Comparison of ENCODE assay signal across 9 cellular contexts in genomic region chr1:155186266-155186954, GRCh38. TPM values are rescaled to one million over a fixed set of nuclear protein-coding genes. Genes with fewer than 3 reads are reported as not detected.
DNase-seq lines count a peak whose midpoint lies in the region; ATAC-seq and TF ChIP-seq lines count a peak whose summit lies in the region.
"Had no signal": no experiment of that assay in that cellular context is flagged by ENCODE, and none has a peak within 500 bp of the region (broad histone marks: within the 10 kb centered on the region; RNA-seq: fewer than 3 reads in every experiment).

No MANE protein-coding gene starts in this region.

- DNase-seq in DMS153 (lab: John Stamatoyannopoulos, UW) (peak; percentile 63), NCI-H510A treated with DMSO at 0.1 percent for 48 hours (lab: John Stamatoyannopoulos, UW) (peak; percentile 71), lower lobe of right lung (peak; percentile 49), SW 1271 (lab: John Stamatoyannopoulos, UW) (no peak)
- DNase-seq: activated CD4-positive, alpha-beta T cell treated with anti-CD3 and anti-CD28 coated beads, Interleukin-2, amount 10 ng/mL, durations not matched to agents 24 days and 14 days; effector memory CD4-positive, alpha-beta T cell; NCI-H1048 had no signal

- no peaks in the 10 kb centered on the region for H3K27me3 ChIP-seq in lower lobe of right lung (ENCODE audit: low read depth)

- intact Hi-C loops in lower lobe of right lung (cut with DNase I): no loop called here

- H3K36me3 ChIP-seq in lower lobe of right lung: no peaks in the 10 kb centered on the region

- peak overlapping the region; percentile 72 for H3K27ac ChIP-seq in lower lobe of right lung

- peak; percentile 7 to 34 for ATAC-seq in lower lobe of right lung
- ATAC-seq in HG03097 (IDR thresholded peaks at IDR 0.05; ENCODE audit: low FRiP score, unreplicated experiment): no peak
- ATAC-seq in GM18858 (IDR thresholded peaks at IDR 0.05; ENCODE audit: unreplicated experiment): no peak

- no peaks in the 10 kb centered on the region for H3K9me3 ChIP-seq in lower lobe of right lung

- H3K4me1 ChIP-seq in lower lobe of right lung: peaks cover 17% of the 10 kb centered on the region

- no peak for TF ChIP-seq CTCF in lower lobe of right lung (IDR thresholded peaks at IDR 0.05)

- peak overlapping the region; percentile 38 for H3K4me3 ChIP-seq in lower lobe of right lung

RNA-seq across cellular contexts. Expression of gene TRIM46, which starts 12.8 kb away (rescaled TPM):
- 0.35 TPM for total RNA-seq in lower lobe of right lung

RNA-seq across cellular contexts. Expression of gene KRTCAP2, which starts 13.3 kb away (rescaled TPM):
- total RNA-seq in lower lobe of right lung: 173 TPM

RNA-seq across cellular contexts. Expression of gene THBS3, which starts 21.3 kb away (rescaled TPM):
- total RNA-seq in lower lobe of right lung: 24.4 TPM

RNA-seq across cellular contexts. Expression of gene MTX1, which starts 22.1 kb away (rescaled TPM):
- total RNA-seq in lower lobe of right lung: 27.9 TPM

RNA-seq across cellular contexts. Expression of gene DPM3, which starts 46.1 kb away (rescaled TPM):
- total RNA-seq in lower lobe of right lung: 62.3 TPM

Comparison
In these comparisons a context has a peak if more than half of its experiments do, and no peak if none do; other contexts are left out.
1. DNase-seq: peak in DMS153 (single experiment), NCI-H510A treated with DMSO at 0.1 percent for 48 hours (single experiment) and lower lobe of right lung (single experiment); none in SW 1271 (0 of 2).
2. ATAC-seq: peak in lower lobe of right lung (2 of 2); none in HG03097 (single experiment) and GM18858 (single experiment).